16 cellular contexts compared by ENCODE assay signal in genomic region chr7:41052736-41053135, GRCh38.
DNase-seq lines count a peak whose midpoint lies in the region; ATAC-seq and FAIRE-seq lines count a peak whose summit lies in the region.
"Had no signal": no experiment of that assay in that cellular context is flagged by ENCODE, and none has a peak within 500 bp of the region (broad histone marks: within the 10 kb centered on the region; RNA-seq: fewer than 3 reads in every experiment).

No MANE protein-coding gene starts in this region.

- no peak for ATAC-seq in GM19455 (IDR thresholded peaks at IDR 0.05; ENCODE audit: unreplicated experiment)
- ATAC-seq: HepG2 had no signal

- DNase-seq in DMS 273 treated with DMSO at 0.1 percent for 48 hours (lab: John Stamatoyannopoulos, UW) (peak; percentile 100), NCI-H2171 treated with DMSO at 0.1 percent for 48 hours (lab: John Stamatoyannopoulos, UW) (peak; percentile 88), NCI-H82 treated with DMSO at 0.1 percent for 48 hours (lab: John Stamatoyannopoulos, UW; ENCODE audit: unreplicated experiment) (peak; percentile 51), urothelium cell line (ENCODE audit: low spot score) (no peak), T-helper 1 cell (no peak), hepatic stellate cell (ENCODE audit: low spot score) (no peak)
- DNase-seq: BE2C; CD4-positive, alpha-beta memory T cell; DND-41; GDM1; HCEC 1CT had no signal

- peak; percentile 65 for FAIRE-seq in urothelium cell line (lab: Jason Lieb, UNC)
- FAIRE-seq: A204.1, GM12892, HepG2, HTR-8/SVneo had no signal

Comparison
In these comparisons a context has a peak if more than half of its experiments do, and no peak if none do; other contexts are left out.
1. DNase-seq: peak in DMS 273 treated with DMSO at 0.1 percent for 48 hours (single experiment), NCI-H2171 treated with DMSO at 0.1 percent for 48 hours (single experiment) and NCI-H82 treated with DMSO at 0.1 percent for 48 hours (single experiment); none in urothelium cell line (single experiment), T-helper 1 cell (0 of 5) and hepatic stellate cell (single experiment).